In the genomic region with DNA sequence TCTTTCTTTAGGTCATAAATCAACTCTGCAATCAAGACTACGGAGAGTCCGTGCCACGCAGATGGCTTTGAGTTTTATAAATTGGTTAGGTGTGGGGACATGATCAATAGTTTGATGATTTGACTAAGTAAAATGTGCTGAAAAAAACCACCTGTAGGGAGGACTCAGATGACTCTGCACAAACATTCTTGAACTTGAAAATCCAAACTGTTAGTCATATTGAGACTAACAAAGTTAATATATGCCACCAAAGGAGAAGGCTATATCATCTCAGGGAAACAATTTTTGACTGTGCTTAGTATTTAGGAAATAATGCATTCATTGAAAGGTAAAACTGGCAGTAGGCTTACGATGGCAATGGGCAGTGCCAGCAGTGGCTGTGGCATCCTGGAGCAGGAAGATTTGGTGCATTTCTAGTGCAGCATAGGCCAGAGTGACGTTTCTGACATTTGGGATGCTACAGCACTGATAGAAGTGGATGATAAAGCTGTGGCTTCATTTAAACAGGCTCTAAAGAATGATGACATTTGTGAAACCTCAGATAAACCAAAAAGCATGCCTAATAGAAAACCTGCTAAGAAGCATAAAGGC, we compare ENCODE assay signal across 12 cellular contexts.
A peak's percentile ranks its signal among the peaks of the same experiment; 100 is the strongest.
DNase-seq lines count a peak whose midpoint lies in the region; ATAC-seq and TF ChIP-seq lines count a peak whose summit lies in the region.
"Had no signal": no experiment of that assay in that cellular context is flagged by ENCODE, and none has a peak within 500 bp of the region (broad histone marks: within the 10 kb centered on the region; RNA-seq: fewer than 3 reads in every experiment).

No MANE protein-coding gene starts in this region.

- no peaks in the 10 kb centered on the region for H3K9me3 Mint-ChIP-seq in activated CD4-positive, alpha-beta memory T cell treated with anti-CD3 and anti-CD28 coated beads for 36 hours
- H3K9me3 Mint-ChIP-seq: CD8-positive, alpha-beta T cell; HFFc6 had no signal

- H3K27me3 Mint-ChIP-seq in activated CD4-positive, alpha-beta memory T cell treated with anti-CD3 and anti-CD28 coated beads for 36 hours = no peaks in the 10 kb centered on the region

- no peaks in the 10 kb centered on the region for H3K36me3 Mint-ChIP-seq in activated CD4-positive, alpha-beta memory T cell treated with anti-CD3 and anti-CD28 coated beads for 36 hours
- H3K36me3 Mint-ChIP-seq: CD8-positive, alpha-beta T cell had no signal

- no peaks in the 10 kb centered on the region for H3K9me3 ChIP-seq in mucosa of descending colon

- peak overlapping the region; percentile 63 for H3K27ac Mint-ChIP-seq in activated CD4-positive, alpha-beta memory T cell treated with anti-CD3 and anti-CD28 coated beads for 36 hours
- H3K27ac Mint-ChIP-seq: CD8-positive, alpha-beta T cell; HFFc6 had no signal

- no peaks in the 10 kb centered on the region for H3K4me1 ChIP-seq in mucosa of descending colon (ENCODE audit: low read depth)

- no peak overlapping the region for H3K4me3 Mint-ChIP-seq in activated CD4-positive, alpha-beta memory T cell treated with anti-CD3 and anti-CD28 coated beads for 36 hours
- H3K4me3 Mint-ChIP-seq: CD8-positive, alpha-beta T cell; HFFc6 had no signal

- TF ChIP-seq CTCF in mucosa of descending colon (IDR thresholded peaks at IDR 0.05) = no peak

- no peaks in the 10 kb centered on the region for H3K36me3 ChIP-seq in mucosa of descending colon (ENCODE audit: low read depth)

- intact Hi-C loops in activated CD4-positive, alpha-beta memory T cell treated with anti-CD3 and anti-CD28 coated beads for 36 hours (cut with micrococcal nuclease) = loop anchor here (1.0 kb wide), 4 partner anchors 10 to 332 kb away; no protein-coding TSS in a partner anchor
- intact Hi-C loops in mucosa of descending colon (cut with DNase I, micrococcal nuclease) = no loop called here

- H3K4me3 ChIP-seq in mucosa of descending colon = no peak overlapping the region
- H3K4me3 ChIP-seq: SK-N-MC, skin epidermis had no signal

- H3K4me1 Mint-ChIP-seq in activated CD4-positive, alpha-beta memory T cell treated with anti-CD3 and anti-CD28 coated beads for 36 hours (ENCODE audit: low read depth) = peaks cover 20% of the 10 kb centered on the region

- CTCF ChIA-PET in activated CD4-positive, alpha-beta memory T cell treated with anti-CD3 and anti-CD28 coated beads for 36 hours (lab: Charles Lee) = no interaction called here

- POLR2A ChIA-PET in activated CD4-positive, alpha-beta memory T cell treated with anti-CD3 and anti-CD28 coated beads for 36 hours (lab: Charles Lee) = interaction anchor here (1.9 kb wide), 1 partner anchor 10 kb away, joined by 4 read pairs; no protein-coding TSS in a partner anchor

- ATAC-seq in GM18519 (IDR thresholded peaks at IDR 0.05; ENCODE audit: low FRiP score, unreplicated experiment) (peak; percentile 41), GM19452 (IDR thresholded peaks at IDR 0.05; ENCODE audit: unreplicated experiment) (peak; percentile 70), HG02885 (IDR thresholded peaks at IDR 0.05; ENCODE audit: poor library complexity, unreplicated experiment) (peak; percentile 77), mucosa of descending colon (no peak)
- ATAC-seq: CD8-positive, alpha-beta T cell had no signal

- DNase-seq in activated CD4-positive, alpha-beta memory T cell treated with anti-CD3 and anti-CD28 coated beads for 36 hours = peak; percentile 37
- DNase-seq in occipital lobe (lab: John Stamatoyannopoulos, UW) = no peak
- DNase-seq in mucosa of descending colon = no peak
- DNase-seq in NCI-H187 treated with DMSO at 0.1 percent for 48 hours (lab: John Stamatoyannopoulos, UW) = no peak
- no peak for DNase-seq in effector CD4-positive, alpha-beta T cell
- DNase-seq: CD8-positive, alpha-beta T cell; HFFc6 had no signal
